In genomic region chr3:136920904-136921649, GRCh38 we compare ENCODE assay signal across 17 cellular contexts. TPM values are rescaled to one million over a fixed set of nuclear protein-coding genes. Genes with fewer than 3 reads are reported as not detected.
DNase-seq lines count a peak whose midpoint lies in the region; ATAC-seq and TF ChIP-seq lines count a peak whose summit lies in the region.
"Had no signal": no experiment of that assay in that cellular context is flagged by ENCODE, and none has a peak within 500 bp of the region (broad histone marks: within the 10 kb centered on the region; RNA-seq: fewer than 3 reads in every experiment).

No MANE protein-coding gene starts in this region.

- ATAC-seq in activated naive CD4-positive, alpha-beta T cell treated with anti-CD3 and anti-CD28 coated beads, Interleukin-2, amount 50 U/mL, for 72 hours: no peak
- ATAC-seq in T-cell (replicated peaks in 1 of 4) (peak in 2 of 4 experiments; percentile 32 to 41), HG03139 (IDR thresholded peaks at IDR 0.05; ENCODE audit: unreplicated experiment) (no peak), GM18867 (IDR thresholded peaks at IDR 0.05; ENCODE audit: unreplicated experiment) (no peak)
- ATAC-seq: left cardiac atrium, sciatic nerve had no signal

- DNase-seq in activated naive CD4-positive, alpha-beta T cell treated with anti-CD3 and anti-CD28 coated beads, Interleukin-2, amount 10 ng/mL, durations not matched to agents 7 days and 5 days: no peak
- DNase-seq in activated naive CD4-positive, alpha-beta T cell treated with anti-CD3 and anti-CD28 coated beads, Interleukin-2, amount 50 U/mL, for 72 hours (ENCODE audit: low spot score in 2 of 2): no peak
- DNase-seq in T-cell (no peak), spleen (no peak), foreskin melanocyte (no peak)
- DNase-seq in effector memory CD4-positive, alpha-beta T cell: no peak
- DNase-seq: activated naive CD4-positive, alpha-beta T cell; DMS79; IMR-90; left cardiac atrium; MV-4-11; NCI-H187 treated with DMSO at 0.1 percent for 48 hours; NCI-H446 had no signal

- no peaks in the 10 kb centered on the region for H3K27me3 Mint-ChIP-seq in activated naive CD4-positive, alpha-beta T cell treated with anti-CD3 and anti-CD28 coated beads, Interleukin-2, amount 10 ng/mL, durations not matched to agents 7 days and 5 days
- no peaks in the 10 kb centered on the region for H3K27me3 Mint-ChIP-seq in T-cell

- no peak for TF ChIP-seq CTCF in spleen (IDR thresholded peaks at IDR 0.05 in 8 of 11, conservative IDR thresholded peaks at IDR 0.05 in 3 of 11)

- no peak for TF ChIP-seq POLR2A in spleen (IDR thresholded peaks at IDR 0.05)

- peaks cover 21% of the 10 kb centered on the region for H3K4me1 ChIP-seq in effector memory CD4-positive, alpha-beta T cell (ENCODE audit: control insufficient read depth, insufficient read depth, low read length, poor library complexity, severe bottlenecking)
- peaks cover 23 to 97% (median 54%) of the 10 kb centered on the region in 6 donors for H3K4me1 ChIP-seq in spleen

- peak overlapping the region; percentile 9 for H3K4me3 ChIP-seq in effector memory CD4-positive, alpha-beta T cell (ENCODE audit: insufficient read depth, low read depth, low read length, poor library complexity, severe bottlenecking)
- peak overlapping the region in 1 of 8 donors; percentile 42 for H3K4me3 ChIP-seq in spleen

- peaks cover 13% of the 10 kb centered on the region for H3K36me3 Mint-ChIP-seq in activated naive CD4-positive, alpha-beta T cell treated with anti-CD3 and anti-CD28 coated beads, Interleukin-2, amount 10 ng/mL, durations not matched to agents 7 days and 5 days
- H3K36me3 Mint-ChIP-seq in activated naive CD4-positive, alpha-beta T cell treated with anti-CD3 and anti-CD28 coated beads, Interleukin-2, amount 50 U/mL, for 72 hours: peaks cover 0 to 15% of the 10 kb centered on the region in 2 donors
- H3K36me3 Mint-ChIP-seq in T-cell: peaks cover 5% of the 10 kb centered on the region

- H3K36me3 ChIP-seq in effector memory CD4-positive, alpha-beta T cell (ENCODE audit: control insufficient read depth, insufficient read depth, low read length): no peaks in the 10 kb centered on the region
- H3K36me3 ChIP-seq in spleen: no peaks in the 10 kb centered on the region

- whole genome bisulfite sequencing in spleen, 5 donors: 78 to 85% (median 80%) methylated on average over 4 of the region's 4 CpGs

- CTCF ChIA-PET in activated naive CD4-positive, alpha-beta T cell treated with anti-CD3 and anti-CD28 coated beads, Interleukin-2, amount 10 ng/mL, durations not matched to agents 7 days and 5 days (lab: Charles Lee): no interaction called here
- CTCF ChIA-PET in T-cell (lab: Charles Lee): no interaction called here

- intact Hi-C loops in spleen (cut with DNase I; ENCODE audit: low total_unique reads): no loop called here

- H3K4me3 Mint-ChIP-seq in activated naive CD4-positive, alpha-beta T cell treated with anti-CD3 and anti-CD28 coated beads, Interleukin-2, amount 10 ng/mL, durations not matched to agents 7 days and 5 days: no peak overlapping the region
- peak overlapping the region; percentile 41 to 82 (median 63) for H3K4me3 Mint-ChIP-seq in T-cell

- H3K27me3 ChIP-seq in effector memory CD4-positive, alpha-beta T cell (replicated peaks; ENCODE audit: control insufficient read depth, insufficient read depth, low read length, poor library complexity, severe bottlenecking): no peaks in the 10 kb centered on the region
- no peaks in the 10 kb centered on the region for H3K27me3 ChIP-seq in spleen (replicated peaks in 1 of 7)

- H3K27ac ChIP-seq in effector memory CD4-positive, alpha-beta T cell (ENCODE audit: insufficient read depth, low read length, poor library complexity, severe bottlenecking): peak overlapping the region; percentile 60
- H3K27ac ChIP-seq in spleen: peak overlapping the region in 7 of 8 donors; percentile 20 to 82 (median 70)

- POLR2A ChIA-PET in T-cell (lab: Charles Lee): no interaction called here

- H3K9me3 ChIP-seq in effector memory CD4-positive, alpha-beta T cell (ENCODE audit: control insufficient read depth, low read length): no peaks in the 10 kb centered on the region
- H3K9me3 ChIP-seq in spleen: peaks cover 0 to 5% (median 0%) of the 10 kb centered on the region in 8 donors

- H3K9me3 Mint-ChIP-seq in activated naive CD4-positive, alpha-beta T cell treated with anti-CD3 and anti-CD28 coated beads, Interleukin-2, amount 10 ng/mL, durations not matched to agents 7 days and 5 days: peaks cover 3% of the 10 kb centered on the region
- peaks cover 0 to 4% of the 10 kb centered on the region in 2 donors for H3K9me3 Mint-ChIP-seq in activated naive CD4-positive, alpha-beta T cell treated with anti-CD3 and anti-CD28 coated beads, Interleukin-2, amount 50 U/mL, for 72 hours
- no peaks in the 10 kb centered on the region for H3K9me3 Mint-ChIP-seq in T-cell

- peak overlapping the region; percentile 81 for H3K27ac Mint-ChIP-seq in activated naive CD4-positive, alpha-beta T cell treated with anti-CD3 and anti-CD28 coated beads, Interleukin-2, amount 10 ng/mL, durations not matched to agents 7 days and 5 days
- H3K27ac Mint-ChIP-seq in activated naive CD4-positive, alpha-beta T cell treated with anti-CD3 and anti-CD28 coated beads, Interleukin-2, amount 50 U/mL, for 72 hours: peak overlapping the region in 1 of 2 donors; percentile 66
- H3K27ac Mint-ChIP-seq in T-cell: peak overlapping the region; percentile 88 to 97

- H3K4me1 Mint-ChIP-seq in activated naive CD4-positive, alpha-beta T cell treated with anti-CD3 and anti-CD28 coated beads, Interleukin-2, amount 10 ng/mL, durations not matched to agents 7 days and 5 days: peaks cover 50% of the 10 kb centered on the region
- H3K4me1 Mint-ChIP-seq in T-cell: peaks cover 85 to 88% (median 86%) of the 10 kb centered on the region in 3 donors

RNA-seq across cellular contexts. Expression of gene IL20RB, which starts 36.7 kb away (rescaled TPM):
- 1 to 10 TPM; 1.8 to 1.9 TPM for total RNA-seq in activated naive CD4-positive, alpha-beta T cell treated with anti-CD3 and anti-CD28 coated beads, Interleukin-2, amount 50 U/mL, for 72 hours
- total RNA-seq in T-cell (1 to 10 TPM; 1.8 to 3.8 (median 2.2) TPM), spleen (1 to 10 TPM in 2 of 7 donors, under 1 TPM in 5; 0.33 to 3.1 (median 0.67) TPM)
- polyA plus RNA-seq in spleen: 1 to 10 TPM in 1 of 3 donors, under 1 TPM in 2; 0.85 to 1.7 (median 0.96) TPM
- total RNA-seq: epithelial cell of proximal tubule had no signal

RNA-seq across cellular contexts. Expression of gene NCK1, which starts 59.1 kb away (rescaled TPM):
- total RNA-seq in activated naive CD4-positive, alpha-beta T cell treated with anti-CD3 and anti-CD28 coated beads, Interleukin-2, amount 50 U/mL, for 72 hours: 10 to 100 TPM; 34.6 to 45.1 TPM
- total RNA-seq in T-cell (10 to 100 TPM; 46.9 to 65.3 (median 50.9) TPM), spleen (10 to 100 TPM; 41.9 to 54.7 (median 48.3) TPM)
- 10 to 100 TPM; 12.5 to 21.9 (median 19.5) TPM for polyA plus RNA-seq in spleen
